Comparison of ENCODE assay signal across 14 cellular contexts in genomic region chr6:96194675-96195074, GRCh38.
DNase-seq lines count a peak whose midpoint lies in the region; ATAC-seq and TF ChIP-seq lines count a peak whose summit lies in the region.
"Had no signal": no experiment of that assay in that cellular context is flagged by ENCODE, and none has a peak within 500 bp of the region (broad histone marks: within the 10 kb centered on the region; RNA-seq: fewer than 3 reads in every experiment).

No MANE protein-coding gene starts in this region.

- H3K4me3 ChIP-seq in Caco-2 (ENCODE audit: low read depth, low read length) (no peak overlapping the region), trophoblast cell (ENCODE audit: low read depth, low read length) (no peak overlapping the region), vagina (no peak overlapping the region), spleen (no peak overlapping the region)
- H3K4me3 ChIP-seq: BLaER1 treated with 17β-estradiol and CSF1 and Interleukin-3, amounts not matched to agents 10 nM and 100 nM had no signal

- CTCF ChIA-PET in Caco-2 (lab: Charles Lee): no interaction called here

- H3K36me3 ChIP-seq in Caco-2 (ENCODE audit: control insufficient read depth, insufficient read depth, low read length): no peaks in the 10 kb centered on the region
- H3K36me3 ChIP-seq in trophoblast cell (ENCODE audit: control insufficient read depth in 1 of 2, insufficient read depth in 2 of 2, low read length in 2 of 2): no peaks in the 10 kb centered on the region
- no peaks in the 10 kb centered on the region for H3K36me3 ChIP-seq in vagina
- no peaks in the 10 kb centered on the region for H3K36me3 ChIP-seq in spleen
- H3K36me3 ChIP-seq: BLaER1 treated with 17β-estradiol and CSF1 and Interleukin-3, amounts not matched to agents 10 nM and 100 nM had no signal

- H3K36me3 Mint-ChIP-seq in Caco-2 (ENCODE audit: insufficient read depth, unreplicated experiment): peaks cover 10% of the 10 kb centered on the region
- H3K36me3 Mint-ChIP-seq: CD4-positive, CD25-positive, alpha-beta regulatory T cell had no signal

- peak overlapping the region; percentile 82 for H2BK5ac ChIP-seq in trophoblast cell (ENCODE audit: low read depth, low read length, poor library complexity)

- no peak overlapping the region for H3K4me3 Mint-ChIP-seq in Caco-2 (ENCODE audit: unreplicated experiment)
- H3K4me3 Mint-ChIP-seq: CD4-positive, CD25-positive, alpha-beta regulatory T cell had no signal

- peak overlapping the region; percentile 0 for H3K27ac ChIP-seq in trophoblast cell (ENCODE audit: low read depth, low read length)
- no peak overlapping the region for H3K27ac ChIP-seq in vagina
- H3K27ac ChIP-seq in spleen: no peak overlapping the region
- H3K27ac ChIP-seq: 22Rv1; BLaER1 treated with 17β-estradiol and CSF1 and Interleukin-3, amounts not matched to agents 10 nM and 100 nM; HL-60 had no signal

- peaks cover 14% of the 10 kb centered on the region for H3K79me1 ChIP-seq in trophoblast cell (ENCODE audit: low read length)

- H3K18ac ChIP-seq in trophoblast cell (ENCODE audit: low read length): no peak overlapping the region

- TF ChIP-seq CTCF in Caco-2 (IDR thresholded peaks at IDR 0.05; ENCODE audit: insufficient read depth in 1 of 2, low read depth in 1 of 2, low read length in 1 of 2, severe bottlenecking in 1 of 2, unreplicated experiment in 1 of 2): no peak
- no peak for TF ChIP-seq CTCF in vagina (IDR thresholded peaks at IDR 0.05)
- TF ChIP-seq CTCF in spleen (IDR thresholded peaks at IDR 0.05 in 8 of 11, conservative IDR thresholded peaks at IDR 0.05 in 3 of 11): no peak

- peak overlapping the region; percentile 23 for H2AK5ac ChIP-seq in trophoblast cell (ENCODE audit: low read length)

- H3K4me2 ChIP-seq in trophoblast cell (ENCODE audit: low read length): no peak overlapping the region
- H3K4me2 ChIP-seq: BLaER1 treated with 17β-estradiol and CSF1 and Interleukin-3, amounts not matched to agents 10 nM and 100 nM had no signal

- H3K79me2 ChIP-seq in trophoblast cell (ENCODE audit: control insufficient read depth, insufficient read depth, low read length, poor library complexity): no peaks in the 10 kb centered on the region

- no peak for TF ChIP-seq EP300 in Ishikawa (IDR thresholded peaks at IDR 0.05; ENCODE audit: borderline replicate concordance)

- peaks cover 20% of the 10 kb centered on the region for H3K4me1 Mint-ChIP-seq in Caco-2 (ENCODE audit: low read depth, unreplicated experiment)
- H3K4me1 Mint-ChIP-seq: CD4-positive, CD25-positive, alpha-beta regulatory T cell had no signal

- no peak for DNase-seq in Caco-2
- peak; percentile 40 for DNase-seq in cerebellum (ENCODE audit: low spot score)
- peak in 1 of 2 donors; percentile 29 for DNase-seq in trophoblast cell
- DNase-seq in vagina (ENCODE audit: extremely low spot score in 2 of 2): no peak
- no peak for DNase-seq in spleen
- no peak for DNase-seq in Right ventricle myocardium superior
- no peak for DNase-seq in activated T-cell treated with anti-CD3 and anti-CD28 coated beads, Interleukin-2, amount 50 U/mL, for 48 hours
- DNase-seq: CD4-positive, CD25-positive, alpha-beta regulatory T cell; DMS79 had no signal

- H2BK120ac ChIP-seq in trophoblast cell (ENCODE audit: insufficient read depth, low read length, poor library complexity): peak overlapping the region; percentile 75

- peak overlapping the region; percentile 11 for H4K8ac ChIP-seq in trophoblast cell (ENCODE audit: low read depth, low read length)

- peak overlapping the region; percentile 60 for H3K27ac Mint-ChIP-seq in Caco-2 (ENCODE audit: unreplicated experiment)

- H2BK12ac ChIP-seq in trophoblast cell (ENCODE audit: low read length): peak overlapping the region; percentile 82

- H3K9ac ChIP-seq in trophoblast cell (ENCODE audit: low read length): no peak overlapping the region
- H3K9ac ChIP-seq: BLaER1 treated with 17β-estradiol and CSF1 and Interleukin-3, amounts not matched to agents 10 nM and 100 nM had no signal

- TF ChIP-seq POLR2A in vagina (IDR thresholded peaks at IDR 0.05) (no peak), spleen (IDR thresholded peaks at IDR 0.05) (no peak)

- H3K14ac ChIP-seq in trophoblast cell (ENCODE audit: low read length): no peak overlapping the region

- WGBS in trophoblast cell (ENCODE audit: extremely low coverage, insufficient coverage, insufficient read length): no CpG with 5 or more reads among the region's 1 CpG
- 14 to 42% (median 33%) methylated on average over 1 of the region's 1 CpG for WGBS in spleen, 5 donors

- H3K9me3 Mint-ChIP-seq in Caco-2 (ENCODE audit: unreplicated experiment): peaks cover 32% of the 10 kb centered on the region

- H3K4me1 ChIP-seq in Caco-2: peaks cover 18% of the 10 kb centered on the region
- peaks cover 3 to 4% of the 10 kb centered on the region in 2 experiments for H3K4me1 ChIP-seq in trophoblast cell (ENCODE audit: control insufficient read depth in 1 of 2, insufficient read depth in 2 of 2, low read length in 2 of 2)
- H3K4me1 ChIP-seq in vagina: no peaks in the 10 kb centered on the region
- no peaks in the 10 kb centered on the region for H3K4me1 ChIP-seq in spleen
- H3K4me1 ChIP-seq: BLaER1 treated with 17β-estradiol and CSF1 and Interleukin-3, amounts not matched to agents 10 nM and 100 nM had no signal

- POLR2A ChIA-PET in Caco-2 (lab: Charles Lee): no interaction called here

- no peak for TF ChIP-seq RAD21 in Ishikawa (IDR thresholded peaks at IDR 0.05; ENCODE audit: low read depth)

- H3K27me3 Mint-ChIP-seq in Caco-2 (ENCODE audit: insufficient read depth, unreplicated experiment): no peaks in the 10 kb centered on the region
- H3K27me3 Mint-ChIP-seq: CD4-positive, CD25-positive, alpha-beta regulatory T cell had no signal

- H3K27me3 ChIP-seq in Caco-2 (replicated peaks; ENCODE audit: control insufficient read depth, insufficient read depth, low read length) (no peaks in the 10 kb centered on the region), trophoblast cell (ENCODE audit: insufficient read depth, low read length) (no peaks in the 10 kb centered on the region), vagina (no peaks in the 10 kb centered on the region), spleen (replicated peaks in 1 of 7) (no peaks in the 10 kb centered on the region)
- H3K27me3 ChIP-seq: BLaER1 treated with 17β-estradiol and CSF1 and Interleukin-3, amounts not matched to agents 10 nM and 100 nM had no signal

- no peak overlapping the region for H2AFZ ChIP-seq in trophoblast cell (ENCODE audit: insufficient read depth, low read length, poor library complexity)

- H4K91ac ChIP-seq in trophoblast cell (ENCODE audit: low read depth, low read length): peak overlapping the region; percentile 55

- no peak overlapping the region for H3K23ac ChIP-seq in trophoblast cell (ENCODE audit: low read length)

- H3K4ac ChIP-seq in trophoblast cell (ENCODE audit: low read depth, low read length): no peak overlapping the region

- BruUV-seq in Caco-2 (replicated peaks; lab: Mats Ljungman, UMichigan): no TSS peak

- H3K9me3 ChIP-seq in Caco-2 (no peaks in the 10 kb centered on the region), trophoblast cell (ENCODE audit: insufficient read depth, low read depth, low read length) (no peaks in the 10 kb centered on the region), vagina (no peaks in the 10 kb centered on the region), spleen (peaks cover 0 to 4% (median 0%) of the 10 kb centered on the region in 8 donors)
- H3K9me3 ChIP-seq: BLaER1 treated with 17β-estradiol and CSF1 and Interleukin-3, amounts not matched to agents 10 nM and 100 nM had no signal

- H4K12ac ChIP-seq in trophoblast cell (ENCODE audit: low read depth, low read length): no peak overlapping the region

- intact Hi-C loops in Caco-2 (cut with micrococcal nuclease; ENCODE audit: unreplicated experiment): no loop called here
- intact Hi-C loops in vagina (cut with DNase I): no loop called here
- intact Hi-C loops in spleen (cut with DNase I; ENCODE audit: low total_unique reads): no loop called here
- intact Hi-C loops in Right ventricle myocardium superior (cut with DNase I): no loop called here

- ATAC-seq in Right ventricle myocardium superior (ENCODE audit: poor library complexity): no peak
- ATAC-seq: HCT116 had no signal

TF ChIP-seq in Ishikawa, 13 proteins besides CTCF, POLR2A, EP300 and RAD21:
- TF ChIP-seq CEBPB (IDR thresholded peaks at IDR 0.05): no peak
- peak; percentile 39; the same call in 1 of the 2 replicates for TF ChIP-seq MAX (IDR thresholded peaks at IDR 0.05)
